In genomic region chr6:10420546-10421507, GRCh38 we compare ENCODE assay signal across 13 cellular contexts. TPM values are rescaled to one million over a fixed set of nuclear protein-coding genes. Genes with fewer than 3 reads are reported as not detected.
A peak's percentile ranks its signal among the peaks of the same experiment; 100 is the strongest.
DNase-seq lines count a peak whose midpoint lies in the region; TF ChIP-seq lines count a peak whose summit lies in the region.
"Had no signal": no experiment of that assay in that cellular context is flagged by ENCODE, and none has a peak within 500 bp of the region (broad histone marks: within the 10 kb centered on the region; RNA-seq: fewer than 3 reads in every experiment).

No MANE protein-coding gene starts in this region.

- BruUV-seq in Caco-2 (replicated peaks; lab: Mats Ljungman, UMichigan), result no TSS peak

- H3K27me3 Mint-ChIP-seq in Caco-2 (ENCODE audit: insufficient read depth, unreplicated experiment) (no peaks in the 10 kb centered on the region), chondrocyte (ENCODE audit: low read depth) (peaks cover 73% of the 10 kb centered on the region)

- intact Hi-C loops in Caco-2 (cut with micrococcal nuclease; ENCODE audit: unreplicated experiment), result no loop called here

- DNase-seq in Caco-2 (no peak), H7 (peak; percentile 86), chondrocyte (ENCODE audit: low spot score) (no peak), inferior parietal cortex (ENCODE audit: extremely low spot score) (no peak), NCI-H345 treated with DMSO at 0.1 percent for 48 hours (lab: John Stamatoyannopoulos, UW; ENCODE audit: unreplicated experiment) (no peak), T-helper 1 cell (no peak)
- DNase-seq in effector CD8-positive, alpha-beta T cell (lab: John Stamatoyannopoulos, UW), result no peak
- DNase-seq: activated CD4-positive, CD25-positive, alpha-beta regulatory T cell; NCI-H2081 treated with DMSO at 0.1 percent for 48 hours; stimulated activated CD4-positive, alpha-beta T cell treated with anti-CD3 and anti-CD28 coated beads, Interleukin-2, amount 100 ng/mL, for 48 hours; SW 1271 had no signal

- no peaks in the 10 kb centered on the region for H3K36me3 Mint-ChIP-seq in Caco-2 (ENCODE audit: insufficient read depth, unreplicated experiment)
- peaks cover 2% of the 10 kb centered on the region for H3K36me3 Mint-ChIP-seq in chondrocyte (ENCODE audit: low read depth)

- H3K9me3 ChIP-seq in Caco-2 (no peaks in the 10 kb centered on the region), mesodermal cell (ENCODE audit: control insufficient read depth, low read length) (no peaks in the 10 kb centered on the region)

- H3K9me3 Mint-ChIP-seq in Caco-2 (ENCODE audit: unreplicated experiment) (no peaks in the 10 kb centered on the region), chondrocyte (ENCODE audit: low read depth) (no peaks in the 10 kb centered on the region)

- H3K27me3 ChIP-seq in Caco-2 (replicated peaks; ENCODE audit: control insufficient read depth, insufficient read depth, low read length), result no peaks in the 10 kb centered on the region
- peaks cover 100% of the 10 kb centered on the region for H3K27me3 ChIP-seq in H7 (ENCODE audit: control insufficient read depth, insufficient read depth, low read length)

- 3% methylated on average over 41 to 42 of the region's 51 CpGs for WGBS in mesodermal cell (ENCODE audit: insufficient coverage in 2 of 2), 2 experiments

- POLR2A ChIA-PET in Caco-2 (lab: Charles Lee), result no interaction called here

- TF ChIP-seq CTCF in Caco-2 (IDR thresholded peaks at IDR 0.05; ENCODE audit: insufficient read depth in 1 of 2, low read depth in 1 of 2, low read length in 1 of 2, severe bottlenecking in 1 of 2, unreplicated experiment in 1 of 2) (no peak), chondrocyte (IDR thresholded peaks at IDR 0.05) (peak; percentile 63)

- H3K4me3 Mint-ChIP-seq in Caco-2 (ENCODE audit: unreplicated experiment) (peak overlapping the region; percentile 48), chondrocyte (ENCODE audit: unreplicated experiment) (no peak overlapping the region)

- H3K27ac ChIP-seq in mesodermal cell (ENCODE audit: low read depth, low read length, severe bottlenecking), result no peak overlapping the region

- H3K4me1 Mint-ChIP-seq in Caco-2 (ENCODE audit: low read depth, unreplicated experiment) (no peaks in the 10 kb centered on the region), chondrocyte (ENCODE audit: low read depth) (peaks cover 29% of the 10 kb centered on the region)

- H3K36me3 ChIP-seq in Caco-2 (ENCODE audit: control insufficient read depth, insufficient read depth, low read length) (no peaks in the 10 kb centered on the region), H7 (replicated peaks; ENCODE audit: control insufficient read depth, insufficient read depth, low read length) (no peaks in the 10 kb centered on the region), mesodermal cell (ENCODE audit: control insufficient read depth, insufficient read depth, low read length) (no peaks in the 10 kb centered on the region)

- H3K4me3 ChIP-seq in Caco-2 (ENCODE audit: low read depth, low read length), result no peak overlapping the region
- H3K4me3 ChIP-seq in H7 (ENCODE audit: insufficient read depth, low read depth, low read length), result no peak overlapping the region
- H3K4me3 ChIP-seq in mesodermal cell (ENCODE audit: extremely low read depth, insufficient read depth, low read length, poor library complexity, severe bottlenecking), result peak overlapping the region; percentile 2

- no peak overlapping the region for H3K27ac Mint-ChIP-seq in Caco-2 (ENCODE audit: unreplicated experiment)
- no peak overlapping the region for H3K27ac Mint-ChIP-seq in chondrocyte (ENCODE audit: unreplicated experiment)

- H3K4me1 ChIP-seq in Caco-2, result no peaks in the 10 kb centered on the region
- peaks cover 59% of the 10 kb centered on the region for H3K4me1 ChIP-seq in mesodermal cell (ENCODE audit: control insufficient read depth, insufficient read depth, low read length, poor library complexity, severe bottlenecking)

- CTCF ChIA-PET in Caco-2 (lab: Charles Lee), result no interaction called here

RNA-seq across cellular contexts. Expression of gene TFAP2A, which starts 6.0 kb away (rescaled TPM):
- 6.3 and 8.7 TPM in 2 replicates for total RNA-seq in Caco-2 (2022)
- not detected in 2 replicates for total RNA-seq in H7 (2014; rRNA removed; shearing (Covaris generic))
- 0.74 to 26.6 TPM (median 1.4 TPM) in 3 replicates for total RNA-seq in chondrocyte
- polyA plus RNA-seq in mesodermal cell (2013, experiment 1 of 2), result 22.4 TPM
- polyA plus RNA-seq in mesodermal cell (2013, experiment 2 of 2), result 17.4 TPM
- total RNA-seq: fibroblast of lung had no signal
